In the genomic region with DNA sequence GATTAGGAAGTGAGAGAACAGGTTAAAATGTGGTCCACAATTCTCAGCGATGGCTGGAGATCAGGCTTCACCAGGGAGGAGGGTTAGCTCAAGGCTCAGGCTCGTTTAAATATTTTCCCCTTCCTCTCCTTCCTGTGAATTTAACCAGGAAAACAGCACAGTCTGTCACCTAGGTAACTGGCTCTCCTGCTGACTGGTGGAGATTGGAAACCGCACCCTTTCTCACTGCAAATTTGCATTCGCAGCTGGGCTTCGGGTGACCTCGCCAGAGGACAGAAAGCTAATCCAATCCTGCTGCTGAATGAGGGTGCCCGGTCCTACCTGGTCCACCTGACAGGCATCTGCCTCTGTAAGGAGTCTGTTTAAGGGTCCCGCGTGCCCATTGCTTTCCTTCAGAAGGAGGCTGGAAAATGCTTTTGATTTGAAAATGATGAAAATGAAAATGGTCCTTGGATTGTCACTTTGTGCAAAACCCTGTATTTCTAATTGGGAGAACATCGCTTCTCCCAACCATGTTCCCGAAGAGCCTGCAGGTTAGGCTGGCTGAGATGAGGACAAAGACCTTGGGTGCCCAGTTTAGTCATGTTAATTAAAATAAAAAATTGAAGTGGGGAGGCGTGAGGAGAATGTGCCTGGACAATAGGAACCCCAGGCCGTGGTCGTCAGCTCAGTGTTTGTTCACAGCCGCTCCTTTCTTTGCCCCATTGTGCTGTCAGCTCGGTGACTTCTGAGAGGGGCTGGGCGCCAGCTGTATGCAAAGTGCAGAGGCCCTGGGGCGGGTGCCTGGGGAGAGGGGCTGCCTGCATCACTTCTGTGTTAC, we compare ENCODE assay signal across 9 cellular contexts.
DNase-seq lines count a peak whose midpoint lies in the region; ATAC-seq lines count a peak whose summit lies in the region.
"Had no signal": no experiment of that assay in that cellular context is flagged by ENCODE, and none has a peak within 500 bp of the region (broad histone marks: within the 10 kb centered on the region; RNA-seq: fewer than 3 reads in every experiment).

No MANE protein-coding gene starts in this region.

- peak overlapping the region; percentile 43 for H3K4me3 ChIP-seq in iPS-18a (ENCODE audit: low read length)
- H3K4me3 ChIP-seq: BLaER1 treated with 17β-estradiol and CSF1 and Interleukin-3, amounts not matched to agents 10 nM and 100 nM had no signal

- DNase-seq in AG08395 (ENCODE audit: low spot score) (peak; percentile 48), NCI-H1048 (lab: John Stamatoyannopoulos, UW) (peak; percentile 50), RPMI8226 (peak; percentile 42)
- no peak for DNase-seq in activated CD4-positive, alpha-beta T cell treated with anti-CD3 and anti-CD28 coated beads, Interleukin-2, amount 50 U/mL, for 4 hours

- no peaks in the 10 kb centered on the region for H3K27me3 ChIP-seq in iPS-18a (ENCODE audit: control insufficient read depth, insufficient read depth, low read length)
- H3K27me3 ChIP-seq: BLaER1 treated with 17β-estradiol and CSF1 and Interleukin-3, amounts not matched to agents 10 nM and 100 nM had no signal

- ATAC-seq in HG03342 (IDR thresholded peaks at IDR 0.05; ENCODE audit: unreplicated experiment) (no peak), GM18519 (IDR thresholded peaks at IDR 0.05; ENCODE audit: low FRiP score, unreplicated experiment) (no peak), HG03045 (IDR thresholded peaks at IDR 0.05; ENCODE audit: unreplicated experiment) (no peak)

- H3K9ac ChIP-seq in iPS-18a (ENCODE audit: low read length), result peak overlapping the region; percentile 40
- H3K9ac ChIP-seq: BLaER1 treated with 17β-estradiol and CSF1 and Interleukin-3, amounts not matched to agents 10 nM and 100 nM had no signal

- H3K4me1 ChIP-seq in iPS-18a (ENCODE audit: control insufficient read depth, low read depth, low read length), result peaks cover 24% of the 10 kb centered on the region

- H3K9me3 ChIP-seq in iPS-18a (ENCODE audit: control insufficient read depth, low read depth, low read length), result no peaks in the 10 kb centered on the region

- no peaks in the 10 kb centered on the region for H3K36me3 ChIP-seq in iPS-18a (ENCODE audit: control insufficient read depth, low read depth, low read length)
- H3K36me3 ChIP-seq: BLaER1 treated with 17β-estradiol and CSF1 and Interleukin-3, amounts not matched to agents 10 nM and 100 nM had no signal

- H3K27ac ChIP-seq in iPS-18a (ENCODE audit: low read length), result peak overlapping the region; percentile 22
- H3K27ac ChIP-seq: BLaER1 treated with 17β-estradiol and CSF1 and Interleukin-3, amounts not matched to agents 10 nM and 100 nM had no signal

Comparison
In these comparisons a context has a peak if more than half of its experiments do, and no peak if none do; other contexts are left out.
1. DNase-seq: peak in AG08395 (single experiment), NCI-H1048 (single experiment) and RPMI8226 (single experiment); none in activated CD4-positive, alpha-beta T cell treated with anti-CD3 and anti-CD28 coated beads, Interleukin-2, amount 50 U/mL, for 4 hours (0 of 2).